ENCODE assay signal across 4 cellular contexts in genomic region chr6:52055451-52055850, GRCh38. TPM values are rescaled to one million over a fixed set of nuclear protein-coding genes. Genes with fewer than 3 reads are reported as not detected.
"Had no signal": no experiment of that assay in that cellular context is flagged by ENCODE, and none has a peak within 500 bp of the region (broad histone marks: within the 10 kb centered on the region; RNA-seq: fewer than 3 reads in every experiment).

No MANE protein-coding gene starts in this region.

- H3K4me3 ChIP-seq: GM12878 had no signal

- ATAC-seq: GM12878 had no signal

- DNase-seq: GDM1, GF-D8 had no signal

RNA-seq across cellular contexts. Expression of gene PKHD1, which starts 32.0 kb away (rescaled TPM):
- total RNA-seq: G401 had no signal
